In the genomic region with DNA sequence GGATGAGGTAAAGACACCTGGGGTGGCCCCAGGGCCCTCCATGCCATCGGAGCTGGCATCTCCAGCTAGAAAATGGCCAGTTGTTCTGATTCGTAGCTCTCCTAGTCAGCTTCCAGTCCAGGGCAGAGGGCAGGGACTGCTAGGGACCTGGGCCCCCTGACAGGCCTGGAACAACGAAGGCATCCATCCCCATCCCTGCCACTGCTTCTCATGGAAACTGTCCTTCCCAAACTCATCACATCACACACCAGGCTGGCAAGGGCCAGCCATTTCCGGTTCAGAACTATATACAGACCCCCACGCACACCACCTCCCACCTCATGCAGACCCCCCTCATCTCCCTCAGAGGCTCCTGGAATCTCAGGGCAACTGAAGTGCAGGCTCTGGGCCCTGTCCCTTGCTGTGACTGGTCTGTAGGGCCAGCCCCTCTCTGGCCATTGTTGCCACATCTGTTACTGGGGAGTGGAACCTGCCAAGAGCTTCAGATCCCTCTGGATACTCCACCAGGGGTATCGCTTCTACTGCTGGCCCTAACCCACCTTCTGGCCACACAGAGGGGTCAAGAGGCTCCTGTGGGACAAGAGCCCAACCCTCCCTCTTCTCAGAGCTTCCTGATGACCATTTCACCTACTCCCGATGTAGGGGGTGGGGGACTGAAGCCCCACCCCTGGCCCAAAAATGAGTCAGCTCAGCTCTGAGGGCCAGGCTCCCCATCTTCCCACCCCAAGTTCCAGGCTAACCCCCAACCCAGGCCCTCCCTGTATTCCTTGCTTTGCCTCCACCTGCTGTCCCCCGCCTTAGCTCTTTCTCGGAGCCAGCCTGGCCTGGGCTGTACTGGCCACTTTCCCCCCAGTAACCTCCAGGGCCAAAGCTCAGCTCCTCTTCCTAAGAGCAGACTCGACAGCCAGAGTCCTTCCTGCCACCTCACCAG, we compare ENCODE assay signal across 12 cellular contexts. TPM values are rescaled to one million over a fixed set of nuclear protein-coding genes. Genes with fewer than 3 reads are reported as not detected.
A peak's percentile ranks its signal among the peaks of the same experiment; 100 is the strongest.
DNase-seq lines count a peak whose midpoint lies in the region; ATAC-seq, FAIRE-seq and TF ChIP-seq lines count a peak whose summit lies in the region.
"Had no signal": no experiment of that assay in that cellular context is flagged by ENCODE, and none has a peak within 500 bp of the region (broad histone marks: within the 10 kb centered on the region; RNA-seq: fewer than 3 reads in every experiment).

No MANE protein-coding gene starts in this region.

- POLR2A ChIA-PET in A549 (lab: Yijun Ruan, JAX) (interaction anchor here (3.1 kb wide), 1 partner anchor 49 kb away, joined by 18 read pairs; a partner anchor contains a TSS), activated B cell treated with CpG ODN at 0.5 μM for 24 hours (lab: Charles Lee) (interaction anchor here (0.8 to 7.5 kb wide), 12 partner anchors 10 to 193 kb away, joined by 3 to 112 read pairs (median 7); a partner anchor contains a TSS)

- no peak for TF ChIP-seq RAD21 in A549 (conservative IDR thresholded peaks at IDR 0.05 in 1 of 2, IDR thresholded peaks at IDR 0.05 in 1 of 2)

- TF ChIP-seq CTCF in A549 (IDR thresholded peaks at IDR 0.05) (no peak), GM12875 (IDR thresholded peaks at IDR 0.05; ENCODE audit: borderline replicate concordance, insufficient read depth, low read depth, low read length) (no peak), activated B cell treated with CpG ODN at 0.5 μM for 24 hours (IDR thresholded peaks at IDR 0.05) (no peak)

- WGBS in A549 (ENCODE audit: missing lambda C conversion rate): 75% methylated on average over 9 of the region's 10 CpGs

- TF ChIP-seq POLR2A in A549 (IDR thresholded peaks at IDR 0.05; ENCODE audit: low read length): no peak

- peak overlapping the region; percentile 89 to 92 for H3K27ac ChIP-seq in A549
- peak overlapping the region; percentile 85 to 90 for H3K27ac ChIP-seq in mucosa of rectum (ENCODE audit: low read depth in 2 of 2, low read length in 2 of 2)

- H3K9me3 Mint-ChIP-seq in activated B cell treated with CpG ODN at 0.5 μM for 24 hours: no peaks in the 10 kb centered on the region

- H3K4me3 ChIP-seq in A549 (peak overlapping the region; percentile 85; the same call in 1 of the 3 replicates), GM12875 (ENCODE audit: low read depth, low read length) (peak overlapping the region; percentile 85), mucosa of rectum (ENCODE audit: low read length in 2 of 2) (peak overlapping the region; percentile 76 to 84)

- CTCF ChIA-PET in A549 (lab: Yijun Ruan, JAX): interaction anchor here (0.6 to 2.4 kb wide), 12 partner anchors 8 to 811 kb away, joined by 3 to 16 read pairs (median 4); a partner anchor contains a TSS
- CTCF ChIA-PET in activated B cell treated with CpG ODN at 0.5 μM for 24 hours (lab: Charles Lee): interaction anchor here (3.3 to 3.4 kb wide), 2 partner anchors 13 to 49 kb away, joined by 7 to 17 read pairs; a partner anchor contains a TSS

- DNase-seq in A549 (ENCODE audit: low read depth in 1 of 2, low spot score in 1 of 2) (no peak), activated B cell treated with CpG ODN at 0.5 μM for 24 hours (no peak), NCI-H2227 treated with DMSO at 0.1 percent for 48 hours (lab: John Stamatoyannopoulos, UW) (no peak), NCI-H446 (lab: John Stamatoyannopoulos, UW) (no peak)
- DNase-seq: activated gamma-delta T cell, kidney had no signal

- H3K4me1 ChIP-seq in A549 (peaks cover 50% of the 10 kb centered on the region), mucosa of rectum (ENCODE audit: control insufficient read depth in 2 of 2, insufficient read depth in 2 of 2, low read length in 2 of 2) (peaks cover 50 to 58% of the 10 kb centered on the region in 2 donors)

- no peaks in the 10 kb centered on the region for H3K27me3 Mint-ChIP-seq in activated B cell treated with CpG ODN at 0.5 μM for 24 hours

- H3K4me2 ChIP-seq in A549: peak overlapping the region; percentile 93

- peak overlapping the region; percentile 95 for H3K27ac Mint-ChIP-seq in activated B cell treated with CpG ODN at 0.5 μM for 24 hours

- H3K4me3 Mint-ChIP-seq in activated B cell treated with CpG ODN at 0.5 μM for 24 hours: peak overlapping the region; percentile 89

- H3K9ac ChIP-seq in mucosa of rectum (ENCODE audit: low read depth in 1 of 2, low read length in 2 of 2): peak overlapping the region; percentile 63 to 68

- H3K27me3 ChIP-seq in mucosa of rectum (ENCODE audit: control insufficient read depth in 2 of 2, insufficient read depth in 2 of 2, low read length in 2 of 2): peaks cover 0 to 7% of the 10 kb centered on the region in 2 donors

- FAIRE-seq in A549 (lab: Jason Lieb, UNC): no peak
- FAIRE-seq: endothelial cell of umbilical vein, kidney had no signal

- H3K36me3 Mint-ChIP-seq in activated B cell treated with CpG ODN at 0.5 μM for 24 hours (ENCODE audit: low read depth): peaks cover 10% of the 10 kb centered on the region

- H3K36me3 ChIP-seq in mucosa of rectum (ENCODE audit: control insufficient read depth in 2 of 2, insufficient read depth in 2 of 2, low read length in 2 of 2): peaks cover 8 to 10% of the 10 kb centered on the region in 2 donors

- H3K4me1 Mint-ChIP-seq in activated B cell treated with CpG ODN at 0.5 μM for 24 hours: peaks cover 59% of the 10 kb centered on the region

- no peak for TF ChIP-seq EP300 in A549 (IDR thresholded peaks at IDR 0.05)

- ATAC-seq in A549: no peak
- ATAC-seq in activated B cell treated with CpG ODN at 0.5 μM for 24 hours (ENCODE audit: low read depth): no peak
- ATAC-seq in GM18868 (IDR thresholded peaks at IDR 0.05; ENCODE audit: unreplicated experiment): no peak
- ATAC-seq in GM21360 (IDR thresholded peaks at IDR 0.05; ENCODE audit: unreplicated experiment): no peak

- intact Hi-C loops in activated B cell treated with CpG ODN at 0.5 μM for 24 hours (cut with micrococcal nuclease): loop anchor here (5.0 to 10.0 kb wide), 4 partner anchors 194 to 721 kb away; a partner anchor contains a TSS

- no peaks in the 10 kb centered on the region for H3K9me3 ChIP-seq in A549
- H3K9me3 ChIP-seq in mucosa of rectum (ENCODE audit: control insufficient read depth in 2 of 2, low read length in 2 of 2): no peaks in the 10 kb centered on the region

TF ChIP-seq in A549, 52 proteins besides CTCF, POLR2A, EP300 and RAD21:
- TF ChIP-seq GATA3 (IDR thresholded peaks at IDR 0.05; ENCODE audit: borderline replicate concordance): no peak
- TF ChIP-seq MAZ (IDR thresholded peaks at IDR 0.05; ENCODE audit: borderline replicate concordance, low read depth, low read length): no peak
- no peak for TF ChIP-seq FOSL2 (IDR thresholded peaks at IDR 0.05)
- no peak for TF ChIP-seq FOSL2 (CRISPR knock-in tag; IDR thresholded peaks at IDR 0.05)
- TF ChIP-seq NFE2L2 (conservative IDR thresholded peaks at IDR 0.05; ENCODE audit: low read length): no peak
- no peak for TF ChIP-seq RARB (CRISPR knock-in tag; IDR thresholded peaks at IDR 0.05)
- TF ChIP-seq SMC3 (IDR thresholded peaks at IDR 0.05): no peak
- TF ChIP-seq PHF8 (IDR thresholded peaks at IDR 0.05; ENCODE audit: borderline replicate concordance, low read depth): no peak
- TF ChIP-seq CBX2 (IDR thresholded peaks at IDR 0.05; ENCODE audit: borderline replicate concordance, low read depth): no peak
- no peak for TF ChIP-seq TP53 (CRISPR knock-in tag; IDR thresholded peaks at IDR 0.05)
- no peak for TF ChIP-seq HEYL (CRISPR knock-in tag; IDR thresholded peaks at IDR 0.05)
TF ChIP-seq in A549: peak in this region for 0.

RNA-seq across cellular contexts. Expression of a gene that starts 1.2 kb away (rescaled TPM):
- polyA plus RNA-seq in A549 (2011; rRNA removed) (0.09 TPM in 1 of 2 replicates, not detected in the other), A549 (2017; fragmentation: RNase III; extraction: RNeasy Plus Mini Kit Qiagen cat#74134 plus additional on column Dnase treatment) (0.09 to 0.14 TPM in 2 of 3 replicates, not detected in the other)
- polyA plus RNA-seq in A549 (2012; cell fraction: cytosol; rRNA removed): 0.05 TPM in 2 replicates
- polyA plus RNA-seq in A549 (2012; cell fraction: nucleus; rRNA removed): 0.10 and 0.12 TPM in 2 replicates
- 0.15 and 0.17 TPM in 2 replicates for polyA minus RNA-seq in A549 (2011; rRNA and poly(A)+ RNA removed)
- 47.1 and 50.5 TPM in 2 replicates for total RNA-seq in activated B cell treated with CpG ODN at 0.5 μM for 24 hours
- total RNA-seq: endothelial cell of umbilical vein, temporal lobe had no signal
- polyA plus RNA-seq: endothelial cell of umbilical vein had no signal

RNA-seq across cellular contexts. Expression of a gene that starts 4.0 kb away (rescaled TPM):
- polyA plus RNA-seq in A549 (2011; rRNA removed) (0.23 and 0.33 TPM in 2 replicates), A549 (2017; fragmentation: RNase III; extraction: RNeasy Plus Mini Kit Qiagen cat#74134 plus additional on column Dnase treatment) (0.47 to 0.67 TPM (median 0.48 TPM) in 3 replicates)
- polyA plus RNA-seq in A549 (2012; cell fraction: cytosol; rRNA removed): 0.22 and 0.38 TPM in 2 replicates
- 1.8 and 1.9 TPM in 2 replicates for polyA plus RNA-seq in A549 (2012; cell fraction: nucleus; rRNA removed)
- 0.41 and 0.54 TPM in 2 replicates for polyA minus RNA-seq in A549 (2011; rRNA and poly(A)+ RNA removed)
- 3.5 and 3.6 TPM in 2 replicates for total RNA-seq in activated B cell treated with CpG ODN at 0.5 μM for 24 hours

RNA-seq across cellular contexts. Expression of a gene that starts 7.8 kb away (rescaled TPM):
- polyA plus RNA-seq in A549 (2011; rRNA removed) (7.7 and 9.5 TPM in 2 replicates), A549 (2017; fragmentation: RNase III; extraction: RNeasy Plus Mini Kit Qiagen cat#74134 plus additional on column Dnase treatment) (4.0 to 5.1 TPM (median 4.3 TPM) in 3 replicates)
- polyA plus RNA-seq in A549 (2012; cell fraction: cytosol; rRNA removed): 3.4 and 5.1 TPM in 2 replicates
- 19.6 and 21.5 TPM in 2 replicates for polyA plus RNA-seq in A549 (2012; cell fraction: nucleus; rRNA removed)
- polyA minus RNA-seq in A549 (2011; rRNA and poly(A)+ RNA removed): 17.8 and 19.6 TPM in 2 replicates
- total RNA-seq in activated B cell treated with CpG ODN at 0.5 μM for 24 hours: 1.4 and 1.8 TPM in 2 replicates
- total RNA-seq: endothelial cell of umbilical vein, temporal lobe had no signal
- polyA plus RNA-seq: endothelial cell of umbilical vein had no signal

RNA-seq across cellular contexts. Expression of a gene that starts 13.0 kb away (rescaled TPM):
- polyA plus RNA-seq in A549 (2011; rRNA removed) (4.5 and 5.7 TPM in 2 replicates), A549 (2017; fragmentation: RNase III; extraction: RNeasy Plus Mini Kit Qiagen cat#74134 plus additional on column Dnase treatment) (6.9 to 7.5 TPM (median 7.0 TPM) in 3 replicates)
- polyA plus RNA-seq in A549 (2012; cell fraction: cytosol; rRNA removed): 3.3 and 4.6 TPM in 2 replicates
- 1.7 and 1.8 TPM in 2 replicates for polyA plus RNA-seq in A549 (2012; cell fraction: nucleus; rRNA removed)
- polyA minus RNA-seq in A549 (2011; rRNA and poly(A)+ RNA removed): 3.0 and 5.2 TPM in 2 replicates
- total RNA-seq in activated B cell treated with CpG ODN at 0.5 μM for 24 hours: 6.4 and 9.3 TPM in 2 replicates

RNA-seq across cellular contexts. Expression of a gene that starts 48.4 kb away (rescaled TPM):
- polyA plus RNA-seq in A549 (2011; rRNA removed): 5.3 TPM in 2 replicates
- 1.4 and 1.6 TPM in 2 replicates for polyA plus RNA-seq in A549 (2012; cell fraction: cytosol; rRNA removed)
- polyA plus RNA-seq in A549 (2012; cell fraction: nucleus; rRNA removed): 0.49 and 0.76 TPM in 2 replicates
- polyA plus RNA-seq in A549 (2017; fragmentation: RNase III; extraction: RNeasy Plus Mini Kit Qiagen cat#74134 plus additional on column Dnase treatment): 4.2 to 6.1 TPM (median 5.3 TPM) in 3 replicates
- polyA minus RNA-seq in A549 (2011; rRNA and poly(A)+ RNA removed): 2.3 and 3.1 TPM in 2 replicates
- total RNA-seq in activated B cell treated with CpG ODN at 0.5 μM for 24 hours: 9.1 and 9.6 TPM in 2 replicates
